19 cellular contexts compared by ENCODE assay signal in the genomic region with DNA sequence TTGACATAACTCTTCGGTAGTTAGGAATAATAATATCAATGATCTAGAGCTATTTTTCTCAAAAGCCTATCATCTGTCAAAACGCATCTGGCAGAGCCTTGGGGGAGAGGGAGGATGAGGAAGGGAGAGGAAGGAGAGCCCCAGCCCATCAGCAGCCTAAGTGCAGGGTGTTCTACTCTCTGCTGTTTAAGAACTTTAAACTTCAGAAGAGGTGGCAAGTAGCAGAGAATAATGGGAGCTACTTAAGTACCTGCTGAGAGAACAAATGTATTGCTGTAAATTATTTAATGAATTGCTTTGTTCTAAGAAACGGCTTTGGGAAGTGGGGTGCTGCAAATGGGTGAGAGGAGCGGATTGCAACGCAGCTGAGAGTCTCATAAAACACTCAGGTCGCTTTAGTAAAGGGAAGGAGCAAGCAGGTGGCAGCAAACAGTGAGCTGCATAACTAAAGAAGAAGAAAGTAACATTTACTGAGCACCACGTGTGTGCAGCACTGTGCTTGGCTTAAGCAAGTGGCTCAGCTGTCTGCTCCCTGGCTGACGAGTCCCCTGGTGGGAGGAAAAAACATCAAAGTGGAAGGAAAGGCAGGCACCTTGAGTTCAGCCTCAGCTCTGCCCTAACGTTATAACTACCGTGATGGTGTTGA. TPM values are rescaled to one million over a fixed set of nuclear protein-coding genes. Genes with fewer than 3 reads are reported as not detected.
A peak's percentile ranks its signal among the peaks of the same experiment; 100 is the strongest.
DNase-seq lines count a peak whose midpoint lies in the region; ATAC-seq and TF ChIP-seq lines count a peak whose summit lies in the region.
"Had no signal": no experiment of that assay in that cellular context is flagged by ENCODE, and none has a peak within 500 bp of the region (broad histone marks: within the 10 kb centered on the region; RNA-seq: fewer than 3 reads in every experiment).

No MANE protein-coding gene starts in this region.

- H3K27ac ChIP-seq in DND-41 (ENCODE audit: low read length), result no peak overlapping the region
- no peak overlapping the region for H3K27ac ChIP-seq in mesenchymal stem cell (ENCODE audit: low read length, poor library complexity, severe bottlenecking)
- H3K27ac ChIP-seq in spleen, result no peak overlapping the region
- H3K27ac ChIP-seq: C4-2B, cardiac muscle cell, tibial nerve had no signal

- no peaks in the 10 kb centered on the region for H3K79me1 ChIP-seq in mesenchymal stem cell (replicated peaks; ENCODE audit: low read length, poor library complexity, severe bottlenecking)

- peaks cover 99% of the 10 kb centered on the region for H3K27me3 Mint-ChIP-seq in WTC11 (ENCODE audit: low read depth)
- peaks cover 24% of the 10 kb centered on the region for H3K27me3 Mint-ChIP-seq in progenitor cell of endocrine pancreas

- no peak overlapping the region for H3K4me3 Mint-ChIP-seq in WTC11
- H3K4me3 Mint-ChIP-seq in progenitor cell of endocrine pancreas (ENCODE audit: low read depth), result no peak overlapping the region
- H3K4me3 Mint-ChIP-seq: HFFc6 had no signal

- no peak overlapping the region for H3K4ac ChIP-seq in mesenchymal stem cell (ENCODE audit: low read depth in 1 of 2, low read length in 2 of 2)

- H3K9me3 Mint-ChIP-seq in WTC11 (peaks cover 4% of the 10 kb centered on the region; the same call in 1 of the 2 replicates), progenitor cell of endocrine pancreas (ENCODE audit: low read depth) (no peaks in the 10 kb centered on the region)
- H3K9me3 Mint-ChIP-seq: HFFc6 had no signal

- no peak overlapping the region for H2BK5ac ChIP-seq in mesenchymal stem cell (ENCODE audit: low read depth, low read length, poor library complexity, severe bottlenecking)

- H3K14ac ChIP-seq in mesenchymal stem cell (ENCODE audit: low read length in 2 of 2), result no peak overlapping the region

- POLR2A ChIA-PET in WTC11 (lab: Charles Lee), result interaction anchor here (0.7 kb wide), 1 partner anchor 44 kb away, joined by 3 read pairs; no protein-coding TSS in a partner anchor

- H3K23ac ChIP-seq in mesenchymal stem cell (ENCODE audit: low read length in 2 of 2), result no peak overlapping the region

- CTCF ChIA-PET in WTC11 (lab: Charles Lee), result interaction anchor here (0.8 to 2.3 kb wide), 5 partner anchors 25 to 407 kb away, joined by 3 to 6 read pairs (median 5); no protein-coding TSS in a partner anchor

- no peak overlapping the region for H2AK5ac ChIP-seq in mesenchymal stem cell (ENCODE audit: low read length, severe bottlenecking)

- H4K91ac ChIP-seq in mesenchymal stem cell (ENCODE audit: low read length), result no peak overlapping the region

- H3K36me3 Mint-ChIP-seq in WTC11, result peaks cover 2% of the 10 kb centered on the region; the same call in 1 of the 2 replicates
- no peaks in the 10 kb centered on the region for H3K36me3 Mint-ChIP-seq in progenitor cell of endocrine pancreas (ENCODE audit: insufficient read depth)

- no peak overlapping the region for H2AFZ ChIP-seq in DND-41 (ENCODE audit: low read depth, low read length)
- H2AFZ ChIP-seq in mesenchymal stem cell (ENCODE audit: low read depth, low read length), result no peak overlapping the region

- H3K79me2 ChIP-seq in DND-41 (ENCODE audit: insufficient read depth, low read length), result no peaks in the 10 kb centered on the region

- DNase-seq in DMS53 (lab: John Stamatoyannopoulos, UW), result peak; percentile 31
- DNase-seq in DMS53 treated with DMSO at 0.1 percent for 48 hours (lab: John Stamatoyannopoulos, UW; ENCODE audit: unreplicated experiment), result no peak
- DNase-seq in DND-41, result peak; percentile 30
- DNase-seq in WTC11 (ENCODE audit: low spot score), result peak; percentile 16
- peak; percentile 39 for DNase-seq in mesenteric fat pad (ENCODE audit: low spot score)
- DNase-seq in mesenchymal stem cell, result no peak
- no peak for DNase-seq in progenitor cell of endocrine pancreas (ENCODE audit: low spot score, unreplicated experiment)
- no peak for DNase-seq in spleen
- DNase-seq: 8988T; activated CD4-positive, CD25-positive, alpha-beta regulatory T cell treated with anti-CD3 and anti-CD28 coated beads, Interleukin-2, amount 50 U/mL, for 72 hours; HFFc6; kidney glomerular epithelial cell; NCI-H187; NCI-H510A; occipital lobe had no signal

- no peaks in the 10 kb centered on the region for H4K20me1 ChIP-seq in DND-41 (ENCODE audit: insufficient read depth, low read length)

- H3K27me3 ChIP-seq in DND-41 (ENCODE audit: insufficient read depth, low read length, poor library complexity) (peaks cover 6% of the 10 kb centered on the region), mesenchymal stem cell (ENCODE audit: control insufficient read depth in 1 of 2, insufficient read depth in 1 of 2, low read length in 2 of 2) (peaks cover 23 to 66% of the 10 kb centered on the region in 2 experiments), spleen (replicated peaks in 1 of 7) (peaks cover 0 to 42% (median 0%) of the 10 kb centered on the region in 7 donors)
- H3K27me3 ChIP-seq: cardiac muscle cell, tibial nerve had no signal

- H2BK120ac ChIP-seq in mesenchymal stem cell (ENCODE audit: low read depth, low read length), result no peak overlapping the region

- H3K18ac ChIP-seq in mesenchymal stem cell (ENCODE audit: low read depth in 1 of 2, low read length in 2 of 2), result no peak overlapping the region

- no peaks in the 10 kb centered on the region for H3K4me1 ChIP-seq in DND-41 (ENCODE audit: insufficient read depth, low read length)
- H3K4me1 ChIP-seq in mesenchymal stem cell (ENCODE audit: control insufficient read depth, insufficient read depth, low read depth, low read length), result no peaks in the 10 kb centered on the region
- no peaks in the 10 kb centered on the region for H3K4me1 ChIP-seq in spleen
- H3K4me1 ChIP-seq: tibial nerve had no signal

- intact Hi-C loops in spleen (cut with DNase I; ENCODE audit: low total_unique reads), result no loop called here

- H4K8ac ChIP-seq in mesenchymal stem cell (ENCODE audit: low read length), result no peak overlapping the region

- H3K9me3 ChIP-seq in DND-41 (ENCODE audit: insufficient read depth, low read length, severe bottlenecking), result no peaks in the 10 kb centered on the region
- peaks cover 3% of the 10 kb centered on the region for H3K9me3 ChIP-seq in mesenchymal stem cell (ENCODE audit: control insufficient read depth, low read length)
- H3K9me3 ChIP-seq in spleen, result no peaks in the 10 kb centered on the region
- H3K9me3 ChIP-seq: tibial nerve had no signal

- H3K27ac Mint-ChIP-seq in WTC11 (no peak overlapping the region), progenitor cell of endocrine pancreas (no peak overlapping the region)
- H3K27ac Mint-ChIP-seq: HFFc6 had no signal

- TF ChIP-seq CTCF in DND-41 (IDR thresholded peaks at IDR 0.05; ENCODE audit: borderline replicate concordance, extremely low read depth, low read length, poor library complexity, severe bottlenecking) (peak; percentile 33), WTC11 (IDR thresholded peaks at IDR 0.05) (no peak), progenitor cell of endocrine pancreas (IDR thresholded peaks at IDR 0.05; ENCODE audit: unreplicated experiment) (no peak), spleen (IDR thresholded peaks at IDR 0.05 in 8 of 11, conservative IDR thresholded peaks at IDR 0.05 in 3 of 11) (no peak)

- no peak overlapping the region for H2BK12ac ChIP-seq in mesenchymal stem cell (ENCODE audit: low read length in 2 of 2)

- H2BK15ac ChIP-seq in mesenchymal stem cell (ENCODE audit: low read depth, poor library complexity, severe bottlenecking), result no peak overlapping the region

- WGBS in mesenchymal stem cell, result 22% methylated on average over 9 of the region's 10 CpGs
- WGBS in spleen, 5 donors, result 29 to 36% (median 33%) methylated on average over 10 of the region's 10 CpGs

- ATAC-seq in DND-41 (ENCODE audit: insufficient read depth, low read depth), result peak; percentile 79
- peak; percentile 90 for ATAC-seq in WTC11

- H3K4me2 ChIP-seq in DND-41 (ENCODE audit: insufficient read depth, low read length) (no peak overlapping the region), mesenchymal stem cell (ENCODE audit: low read length, poor library complexity, severe bottlenecking) (no peak overlapping the region)

- TF ChIP-seq POLR2A in spleen (IDR thresholded peaks at IDR 0.05), result no peak

- H3K9ac ChIP-seq in DND-41 (ENCODE audit: low read depth, low read length) (no peak overlapping the region), mesenchymal stem cell (ENCODE audit: low read length) (no peak overlapping the region)

- H3K4me1 Mint-ChIP-seq in WTC11 (peaks cover 13% of the 10 kb centered on the region), progenitor cell of endocrine pancreas (ENCODE audit: low read depth) (peaks cover 2% of the 10 kb centered on the region)

- H3K4me3 ChIP-seq in DND-41 (ENCODE audit: low read depth in 1 of 2, low read length in 2 of 2) (no peak overlapping the region), mesenchymal stem cell (ENCODE audit: insufficient read depth in 1 of 2, low read depth in 1 of 2, low read length in 2 of 2) (no peak overlapping the region), spleen (no peak overlapping the region)
- H3K4me3 ChIP-seq: cardiac muscle cell, tibial nerve had no signal

- H3K36me3 ChIP-seq in DND-41 (ENCODE audit: insufficient read depth, low read length) (no peaks in the 10 kb centered on the region), mesenchymal stem cell (ENCODE audit: control insufficient read depth in 1 of 2, insufficient read depth in 2 of 2, low read depth in 1 of 2, low read length in 2 of 2) (no peaks in the 10 kb centered on the region), spleen (no peaks in the 10 kb centered on the region)
- H3K36me3 ChIP-seq: cardiac muscle cell, tibial nerve had no signal

TF ChIP-seq in WTC11, 78 proteins besides CTCF, POLR2A, EP300 and RAD21 (continues in another document):
- TF ChIP-seq PRRX2 (CRISPR knock-in tag; IDR thresholded peaks at IDR 0.05) (no peak), CBFB (CRISPR knock-in tag; IDR thresholded peaks at IDR 0.05; ENCODE audit: low read depth) (no peak), ZNF423 (CRISPR knock-in tag; IDR thresholded peaks at IDR 0.05) (peak; percentile 5; the same call in 1 of the 2 replicates), CDX4 (CRISPR knock-in tag; IDR thresholded peaks at IDR 0.05; ENCODE audit: borderline replicate concordance) (no peak), ZNF232 (CRISPR knock-in tag; IDR thresholded peaks at IDR 0.05) (no peak)

RNA-seq across cellular contexts. Expression of gene SH3RF3, which starts 26.3 kb away (rescaled TPM):
- 0.78 to 1.0 TPM (median 0.87 TPM) in 3 replicates for total RNA-seq in WTC11 (2021)
- 20.4 TPM for total RNA-seq in mesenteric fat pad
- 23.7 TPM for polyA plus RNA-seq in mesenchymal stem cell (2013, experiment 1 of 2)
- 23.0 TPM for polyA plus RNA-seq in mesenchymal stem cell (2013, experiment 2 of 2)
- total RNA-seq in progenitor cell of endocrine pancreas, result 1.3 and 1.7 TPM in 2 replicates
- total RNA-seq in spleen, result 1 to 10 TPM; 3.1 to 7.6 (median 5.3) TPM
- polyA plus RNA-seq in spleen, result 1 to 10 TPM; 1.3 to 2.5 (median 1.5) TPM
- total RNA-seq: OCI-LY7 had no signal

Comparison
In these comparisons a context has a peak if more than half of its experiments do, and no peak if none do; other contexts are left out.
1. DNase-seq: peak in DMS53 (single experiment), DND-41 (single experiment), WTC11 (single experiment) and mesenteric fat pad (single experiment); none in DMS53 treated with DMSO at 0.1 percent for 48 hours (single experiment), mesenchymal stem cell (single experiment), progenitor cell of endocrine pancreas (single experiment) and spleen (single experiment).